In the genomic region with DNA sequence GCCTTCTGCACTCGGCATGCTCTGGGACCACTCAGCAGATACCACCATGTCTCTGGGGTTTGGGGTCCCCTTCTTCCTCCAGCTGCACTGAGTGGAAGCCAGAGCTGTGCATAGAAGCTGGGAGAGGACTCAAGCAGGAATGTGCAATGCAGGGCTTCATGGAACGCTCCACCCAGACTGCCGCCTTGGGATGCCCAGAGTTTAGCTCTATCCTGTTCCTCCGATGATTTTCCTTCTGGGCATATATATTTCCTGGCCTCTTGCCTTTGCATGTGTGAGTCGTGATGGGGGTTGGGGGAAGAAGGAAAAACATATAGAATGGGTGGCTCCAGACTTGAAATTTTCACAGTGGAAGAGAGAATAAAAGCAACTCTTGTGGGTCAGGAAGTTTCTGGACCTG, we compare ENCODE assay signal across 29 cellular contexts.
"Had no signal": no experiment of that assay in that cellular context is flagged by ENCODE, and none has a peak within 500 bp of the region (broad histone marks: within the 10 kb centered on the region; RNA-seq: fewer than 3 reads in every experiment).

No MANE protein-coding gene starts in this region.

- H3K4me3 ChIP-seq: heart left ventricle, left ventricle myocardium inferior, pancreas, prostate gland, sigmoid colon, stomach, thyroid gland, upper lobe of left lung, vagina had no signal

- H3K9me3 ChIP-seq: heart left ventricle, left ventricle myocardium inferior, neutrophil, pancreas, prostate gland, sigmoid colon, stomach, thyroid gland, upper lobe of left lung, vagina had no signal

- H3K36me3 ChIP-seq: heart left ventricle, left ventricle myocardium inferior, neutrophil, pancreas, prostate gland, sigmoid colon, thyroid gland, upper lobe of left lung, vagina had no signal

- H3K27ac ChIP-seq: heart left ventricle, left ventricle myocardium inferior, neutrophil, pancreas, prostate gland, sigmoid colon, stomach, thyroid gland, upper lobe of left lung, vagina had no signal

- DNase-seq: activated B cell treated with CpG ODN at 0.5 μM for 24 hours; activated CD4-positive, alpha-beta T cell treated with anti-CD3 and anti-CD28 coated beads for 36 hours; activated CD8-positive, alpha-beta memory T cell treated with anti-CD3 and anti-CD28 coated beads, Interleukin-2, amount 10 ng/mL, durations not matched to agents 7 days and 5 days; activated CD8-positive, alpha-beta T cell treated with anti-CD3 and anti-CD28 coated beads, Interleukin-2, amount 10 ng/mL, durations not matched to agents 7 days and 5 days; activated naive CD4-positive, alpha-beta T cell; activated T-cell treated with anti-CD3 and anti-CD28 coated beads, Interleukin-2, amount 50 U/mL, for 48 hours; dermis blood vessel endothelial cell; effector CD4-positive, alpha-beta T cell; heart left ventricle; left ventricle myocardium inferior; naive B cell; nephron progenitor cell; pancreas; sigmoid colon; small intestine; stimulated activated CD4-positive, alpha-beta T cell treated with anti-CD3 and anti-CD28 coated beads, Interleukin-1b, Interleukin-23, amount 100 ng/mL, for 48 hours; stimulated activated CD4-positive, alpha-beta T cell treated with anti-CD3 and anti-CD28 coated beads, Interleukin-4, amount 100 ng/mL, for 4 hours; stimulated activated naive B cell treated with anti-CD40 and anti-IgM and Interleukin-4, amounts not matched to agents 10 μg/mL and 1 μg/mL and 100 μg/mL, for 72 hours; stomach; T-helper 1 cell; upper lobe of left lung had no signal

- H3K4me1 ChIP-seq: pancreas, prostate gland had no signal

- H3K27me3 Mint-ChIP-seq: activated B cell treated with CpG ODN at 0.5 μM for 24 hours; activated CD4-positive, alpha-beta T cell treated with anti-CD3 and anti-CD28 coated beads for 36 hours; activated CD8-positive, alpha-beta memory T cell treated with anti-CD3 and anti-CD28 coated beads, Interleukin-2, amount 10 ng/mL, durations not matched to agents 7 days and 5 days; central memory CD8-positive, alpha-beta T cell; naive B cell; stimulated activated naive B cell treated with anti-CD40 and anti-IgM and Interleukin-4, amounts not matched to agents 10 μg/mL and 1 μg/mL and 100 μg/mL, for 72 hours had no signal

- H3K9me3 Mint-ChIP-seq: activated B cell treated with CpG ODN at 0.5 μM for 24 hours; activated naive CD4-positive, alpha-beta T cell treated with anti-CD3 and anti-CD28 coated beads, Interleukin-2, amount 50 U/mL, for 72 hours; central memory CD8-positive, alpha-beta T cell; mesothelial cell of epicardium; naive B cell; nephron progenitor cell; stimulated activated naive B cell treated with anti-CD40 and anti-IgM and Interleukin-4, amounts not matched to agents 10 μg/mL and 1 μg/mL and 100 μg/mL, for 72 hours; T-helper 2 cell treated with Interferon-gamma antibody and Interleukin-4, amounts not matched to agents 5 μg/mL and 100 μg/mL, for 36 hours had no signal

- H3K36me3 Mint-ChIP-seq: activated CD8-positive, alpha-beta memory T cell treated with anti-CD3 and anti-CD28 coated beads, Interleukin-2, amount 10 ng/mL, durations not matched to agents 7 days and 5 days; activated naive CD4-positive, alpha-beta T cell treated with anti-CD3 and anti-CD28 coated beads, Interleukin-2, amount 50 U/mL, for 72 hours; mesothelial cell of epicardium; naive B cell had no signal

- H3K27ac Mint-ChIP-seq: activated B cell treated with CpG ODN at 0.5 μM for 24 hours; activated CD4-positive, alpha-beta T cell treated with anti-CD3 and anti-CD28 coated beads for 36 hours; activated CD8-positive, alpha-beta memory T cell treated with anti-CD3 and anti-CD28 coated beads, Interleukin-2, amount 10 ng/mL, durations not matched to agents 7 days and 5 days; activated CD8-positive, alpha-beta T cell treated with anti-CD3 and anti-CD28 coated beads, Interleukin-2, amount 10 ng/mL, durations not matched to agents 7 days and 5 days; mesothelial cell of epicardium; naive B cell; nephron progenitor cell; stimulated activated naive B cell treated with anti-CD40 and anti-IgM and Interleukin-4, amounts not matched to agents 10 μg/mL and 1 μg/mL and 100 μg/mL, for 72 hours; T-helper 2 cell treated with Interferon-gamma antibody and Interleukin-4, amounts not matched to agents 5 μg/mL and 100 μg/mL, for 36 hours had no signal

- H3K4me3 Mint-ChIP-seq: activated B cell treated with CpG ODN at 0.5 μM for 24 hours; activated CD4-positive, alpha-beta T cell treated with anti-CD3 and anti-CD28 coated beads for 36 hours; activated CD8-positive, alpha-beta memory T cell treated with anti-CD3 and anti-CD28 coated beads, Interleukin-2, amount 10 ng/mL, durations not matched to agents 7 days and 5 days; activated CD8-positive, alpha-beta T cell treated with anti-CD3 and anti-CD28 coated beads, Interleukin-2, amount 10 ng/mL, durations not matched to agents 7 days and 5 days; central memory CD8-positive, alpha-beta T cell; mesothelial cell of epicardium; nephron progenitor cell; stimulated activated naive B cell treated with anti-CD40 and anti-IgM and Interleukin-4, amounts not matched to agents 10 μg/mL and 1 μg/mL and 100 μg/mL, for 72 hours; T-helper 2 cell treated with Interferon-gamma antibody and Interleukin-4, amounts not matched to agents 5 μg/mL and 100 μg/mL, for 36 hours had no signal

- H3K27me3 ChIP-seq: heart left ventricle, neutrophil, pancreas, sigmoid colon, stomach, thyroid gland, upper lobe of left lung, vagina had no signal

- H3K4me1 Mint-ChIP-seq: activated B cell treated with CpG ODN at 0.5 μM for 24 hours; central memory CD8-positive, alpha-beta T cell had no signal
